Comparison of ENCODE assay signal across 1 cellular context in the genomic region with DNA sequence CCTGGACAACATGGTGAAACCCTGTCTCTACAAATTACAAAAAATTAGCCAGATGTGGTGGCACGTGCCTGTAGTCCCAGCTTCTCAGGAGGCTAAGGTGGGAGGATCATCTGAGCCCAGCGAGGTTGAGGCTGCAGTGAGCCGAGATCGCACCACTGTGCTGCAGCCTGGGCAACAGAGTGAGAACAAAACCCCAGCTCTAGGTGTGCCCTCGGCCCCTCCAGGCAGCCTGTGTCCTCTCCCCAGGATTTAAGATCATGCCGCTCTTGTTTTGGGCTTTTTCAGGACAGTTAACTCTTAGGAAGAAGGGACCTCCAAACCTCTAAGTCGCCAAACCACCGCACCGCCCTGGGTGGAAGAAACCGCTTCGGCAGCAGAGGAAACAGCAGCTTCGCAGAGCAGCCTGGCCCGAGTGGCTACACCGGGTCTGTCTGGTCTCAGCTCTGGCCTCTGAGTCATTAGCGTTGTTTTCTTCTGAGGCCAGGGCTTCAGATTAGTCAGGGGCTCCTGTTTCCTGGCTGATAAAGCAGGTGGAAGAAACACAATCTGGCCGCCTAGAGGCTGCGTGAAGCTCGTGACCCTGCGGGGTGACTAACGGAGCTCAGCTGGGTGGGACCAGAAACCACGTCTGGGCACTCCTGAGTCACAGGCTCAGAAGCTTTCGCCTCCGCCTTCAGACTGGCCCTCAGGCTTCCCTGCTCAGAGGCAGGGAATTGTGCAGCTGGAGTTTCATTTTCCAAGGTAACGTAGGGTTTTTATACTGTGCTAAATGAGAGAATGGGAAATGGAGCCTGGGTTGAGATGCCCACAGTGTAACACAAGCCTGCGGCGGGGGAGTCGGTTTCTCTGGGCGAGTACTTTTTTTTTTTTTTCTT.
TF ChIP-seq lines count a peak whose summit lies in the region.

No MANE protein-coding gene starts in this region.

TF ChIP-seq in HepG2, 621 proteins besides CTCF, POLR2A, EP300 and RAD21 (continued from another document and continues in another):
- TF ChIP-seq, protein P1, sequence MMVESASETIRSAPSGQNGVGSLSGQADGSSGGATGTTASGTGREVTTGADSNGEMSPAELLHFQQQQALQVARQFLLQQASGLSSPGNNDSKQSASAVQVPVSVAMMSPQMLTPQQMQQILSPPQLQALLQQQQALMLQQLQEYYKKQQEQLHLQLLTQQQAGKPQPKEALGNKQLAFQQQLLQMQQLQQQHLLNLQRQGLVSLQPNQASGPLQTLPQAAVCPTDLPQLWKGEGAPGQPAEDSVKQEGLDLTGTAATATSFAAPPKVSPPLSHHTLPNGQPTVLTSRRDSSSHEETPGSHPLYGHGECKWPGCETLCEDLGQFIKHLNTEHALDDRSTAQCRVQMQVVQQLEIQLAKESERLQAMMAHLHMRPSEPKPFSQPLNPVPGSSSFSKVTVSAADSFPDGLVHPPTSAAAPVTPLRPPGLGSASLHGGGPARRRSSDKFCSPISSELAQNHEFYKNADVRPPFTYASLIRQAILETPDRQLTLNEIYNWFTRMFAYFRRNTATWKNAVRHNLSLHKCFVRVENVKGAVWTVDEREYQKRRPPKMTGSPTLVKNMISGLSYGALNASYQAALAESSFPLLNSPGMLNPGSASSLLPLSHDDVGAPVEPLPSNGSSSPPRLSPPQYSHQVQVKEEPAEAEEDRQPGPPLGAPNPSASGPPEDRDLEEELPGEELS (CRISPR knock-in tag; IDR thresholded peaks at IDR 0.05): no peak
- TF ChIP-seq, protein P2, sequence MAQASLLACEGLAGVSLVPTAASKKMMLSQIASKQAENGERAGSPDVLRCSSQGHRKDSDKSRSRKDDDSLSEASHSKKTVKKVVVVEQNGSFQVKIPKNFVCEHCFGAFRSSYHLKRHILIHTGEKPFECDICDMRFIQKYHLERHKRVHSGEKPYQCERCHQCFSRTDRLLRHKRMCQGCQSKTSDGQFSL (CRISPR knock-in tag; IDR thresholded peaks at IDR 0.05): no peak
- TF ChIP-seq TBX2 (CRISPR knock-in tag; IDR thresholded peaks at IDR 0.05; ENCODE audit: borderline replicate concordance) (0 out of 2 replicates have a peak, but pooled peaks have one; percentile 18), KDM2A (CRISPR knock-in tag; IDR thresholded peaks at IDR 0.05; ENCODE audit: borderline replicate concordance, low read depth) (no peak), ZSCAN22 (CRISPR knock-in tag; IDR thresholded peaks at IDR 0.05) (peak; percentile 89), GATA4 (IDR thresholded peaks at IDR 0.05; ENCODE audit: borderline replicate concordance, low read depth) (no peak), CBX5 (CRISPR knock-in tag; IDR thresholded peaks at IDR 0.05; ENCODE audit: borderline replicate concordance) (no peak), IKZF4 (CRISPR knock-in tag; IDR thresholded peaks at IDR 0.05; ENCODE audit: borderline replicate concordance, low read depth, not compliant biosample characterization) (no peak), ZNF232 (CRISPR knock-in tag; IDR thresholded peaks at IDR 0.05; ENCODE audit: borderline replicate concordance) (no peak), BHLHE40 (IDR thresholded peaks at IDR 0.05; ENCODE audit: low read length) (peak; percentile 60; the same call in 1 of the 2 replicates), ZNF629 (CRISPR knock-in tag; conservative IDR thresholded peaks at IDR 0.05) (no peak), ZBTB21 (CRISPR knock-in tag; IDR thresholded peaks at IDR 0.05) (no peak), ZNF317 (CRISPR knock-in tag; IDR thresholded peaks at IDR 0.05) (no peak), SMAD9 (CRISPR knock-in tag; IDR thresholded peaks at IDR 0.05) (no peak), KDM1A (CRISPR knock-in tag; IDR thresholded peaks at IDR 0.05) (no peak), ZNF530 (CRISPR knock-in tag; IDR thresholded peaks at IDR 0.05; ENCODE audit: low read depth) (no peak), FOXA3 (CRISPR knock-in tag; IDR thresholded peaks at IDR 0.05) (no peak), GABPB1 (CRISPR knock-in tag; IDR thresholded peaks at IDR 0.05) (0 out of 2 replicates have a peak, but pooled peaks have one; percentile 24), BORCS8-MEF2B (CRISPR knock-in tag; IDR thresholded peaks at IDR 0.05) (0 out of 2 replicates have a peak, but pooled peaks have one; percentile 43), HDAC2 (CRISPR knock-in tag; IDR thresholded peaks at IDR 0.05) (no peak), MAFK (conservative IDR thresholded peaks at IDR 0.05 in 1 of 2, IDR thresholded peaks at IDR 0.05 in 1 of 2; ENCODE audit: low read length in 2 of 2) (no peak), ZNF607 (CRISPR knock-in tag; IDR thresholded peaks at IDR 0.05; ENCODE audit: borderline replicate concordance) (no peak), ZNF431 (CRISPR knock-in tag; IDR thresholded peaks at IDR 0.05; ENCODE audit: borderline replicate concordance, low read depth) (no peak), NPAS2 (CRISPR knock-in tag; IDR thresholded peaks at IDR 0.05; ENCODE audit: borderline replicate concordance) (no peak), SIN3B (IDR thresholded peaks at IDR 0.05; ENCODE audit: low read length) (no peak), ZNF34 (CRISPR knock-in tag; IDR thresholded peaks at IDR 0.05; ENCODE audit: borderline replicate concordance) (no peak), FOXP1 (IDR thresholded peaks at IDR 0.05) (no peak), FOXP1 (CRISPR knock-in tag; IDR thresholded peaks at IDR 0.05) (peak; percentile 41; the same call in 1 of the 2 replicates), SOX5 (CRISPR knock-in tag; IDR thresholded peaks at IDR 0.05; ENCODE audit: borderline replicate concordance) (peak; percentile 23; the same call in 1 of the 2 replicates), ZNF569 (CRISPR knock-in tag; IDR thresholded peaks at IDR 0.05; ENCODE audit: borderline replicate concordance) (no peak), ZNF891 (CRISPR knock-in tag; IDR thresholded peaks at IDR 0.05) (no peak), ZSCAN20 (CRISPR knock-in tag; IDR thresholded peaks at IDR 0.05; ENCODE audit: borderline replicate concordance) (no peak), SALL1 (CRISPR knock-in tag; IDR thresholded peaks at IDR 0.05) (peak; percentile 17; the same call in 1 of the 2 replicates), IRX3 (CRISPR knock-in tag; IDR thresholded peaks at IDR 0.05; ENCODE audit: borderline replicate concordance, low read depth) (no peak), ZNF709 (CRISPR knock-in tag; IDR thresholded peaks at IDR 0.05) (no peak), SAP130 (CRISPR knock-in tag; IDR thresholded peaks at IDR 0.05; ENCODE audit: low read depth) (peak; percentile 17; the same call in 1 of the 2 replicates), ZNF274 (CRISPR knock-in tag; IDR thresholded peaks at IDR 0.05) (0 out of 2 replicates have a peak, but pooled peaks have one; percentile 8), ZSCAN30 (CRISPR knock-in tag; IDR thresholded peaks at IDR 0.05) (no peak), FOSL2 (CRISPR knock-in tag; IDR thresholded peaks at IDR 0.05) (peak; percentile 69), TCF12 (IDR thresholded peaks at IDR 0.05) (no peak), TCF12 (CRISPR knock-in tag; IDR thresholded peaks at IDR 0.05) (no peak), HMG20A (CRISPR knock-in tag; IDR thresholded peaks at IDR 0.05; ENCODE audit: borderline replicate concordance) (no peak), ZNF766 (CRISPR knock-in tag; IDR thresholded peaks at IDR 0.05; ENCODE audit: borderline replicate concordance) (no peak), MLLT10 (CRISPR knock-in tag; IDR thresholded peaks at IDR 0.05) (no peak), RARA (CRISPR knock-in tag; IDR thresholded peaks at IDR 0.05) (0 out of 2 replicates have a peak, but pooled peaks have one; percentile 13)
- TF ChIP-seq, protein P3, sequence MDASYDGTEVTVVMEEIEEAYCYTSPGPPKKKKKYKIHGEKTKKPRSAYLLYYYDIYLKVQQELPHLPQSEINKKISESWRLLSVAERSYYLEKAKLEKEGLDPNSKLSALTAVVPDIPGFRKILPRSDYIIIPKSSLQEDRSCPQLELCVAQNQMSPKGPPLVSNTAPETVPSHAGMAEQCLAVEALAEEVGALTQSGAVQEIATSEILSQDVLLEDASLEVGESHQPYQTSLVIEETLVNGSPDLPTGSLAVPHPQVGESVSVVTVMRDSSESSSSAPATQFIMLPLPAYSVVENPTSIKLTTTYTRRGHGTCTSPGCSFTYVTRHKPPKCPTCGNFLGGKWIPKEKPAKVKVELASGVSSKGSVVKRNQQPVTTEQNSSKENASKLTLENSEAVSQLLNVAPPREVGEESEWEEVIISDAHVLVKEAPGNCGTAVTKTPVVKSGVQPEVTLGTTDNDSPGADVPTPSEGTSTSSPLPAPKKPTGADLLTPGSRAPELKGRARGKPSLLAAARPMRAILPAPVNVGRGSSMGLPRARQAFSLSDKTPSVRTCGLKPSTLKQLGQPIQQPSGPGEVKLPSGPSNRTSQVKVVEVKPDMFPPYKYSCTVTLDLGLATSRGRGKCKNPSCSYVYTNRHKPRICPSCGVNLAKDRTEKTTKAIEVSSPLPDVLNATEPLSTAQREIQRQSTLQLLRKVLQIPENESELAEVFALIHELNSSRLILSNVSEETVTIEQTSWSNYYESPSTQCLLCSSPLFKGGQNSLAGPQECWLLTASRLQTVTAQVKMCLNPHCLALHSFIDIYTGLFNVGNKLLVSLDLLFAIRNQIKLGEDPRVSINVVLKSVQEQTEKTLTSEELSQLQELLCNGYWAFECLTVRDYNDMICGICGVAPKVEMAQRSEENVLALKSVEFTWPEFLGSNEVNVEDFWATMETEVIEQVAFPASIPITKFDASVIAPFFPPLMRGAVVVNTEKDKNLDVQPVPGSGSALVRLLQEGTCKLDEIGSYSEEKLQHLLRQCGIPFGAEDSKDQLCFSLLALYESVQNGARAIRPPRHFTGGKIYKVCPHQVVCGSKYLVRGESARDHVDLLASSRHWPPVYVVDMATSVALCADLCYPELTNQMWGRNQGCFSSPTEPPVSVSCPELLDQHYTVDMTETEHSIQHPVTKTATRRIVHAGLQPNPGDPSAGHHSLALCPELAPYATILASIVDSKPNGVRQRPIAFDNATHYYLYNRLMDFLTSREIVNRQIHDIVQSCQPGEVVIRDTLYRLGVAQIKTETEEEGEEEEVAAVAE (CRISPR knock-in tag; IDR thresholded peaks at IDR 0.05; ENCODE audit: borderline replicate concordance): no peak
- TF ChIP-seq, protein P4, sequence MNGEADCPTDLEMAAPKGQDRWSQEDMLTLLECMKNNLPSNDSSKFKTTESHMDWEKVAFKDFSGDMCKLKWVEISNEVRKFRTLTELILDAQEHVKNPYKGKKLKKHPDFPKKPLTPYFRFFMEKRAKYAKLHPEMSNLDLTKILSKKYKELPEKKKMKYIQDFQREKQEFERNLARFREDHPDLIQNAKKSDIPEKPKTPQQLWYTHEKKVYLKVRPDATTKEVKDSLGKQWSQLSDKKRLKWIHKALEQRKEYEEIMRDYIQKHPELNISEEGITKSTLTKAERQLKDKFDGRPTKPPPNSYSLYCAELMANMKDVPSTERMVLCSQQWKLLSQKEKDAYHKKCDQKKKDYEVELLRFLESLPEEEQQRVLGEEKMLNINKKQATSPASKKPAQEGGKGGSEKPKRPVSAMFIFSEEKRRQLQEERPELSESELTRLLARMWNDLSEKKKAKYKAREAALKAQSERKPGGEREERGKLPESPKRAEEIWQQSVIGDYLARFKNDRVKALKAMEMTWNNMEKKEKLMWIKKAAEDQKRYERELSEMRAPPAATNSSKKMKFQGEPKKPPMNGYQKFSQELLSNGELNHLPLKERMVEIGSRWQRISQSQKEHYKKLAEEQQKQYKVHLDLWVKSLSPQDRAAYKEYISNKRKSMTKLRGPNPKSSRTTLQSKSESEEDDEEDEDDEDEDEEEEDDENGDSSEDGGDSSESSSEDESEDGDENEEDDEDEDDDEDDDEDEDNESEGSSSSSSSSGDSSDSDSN (CRISPR knock-in tag; IDR thresholded peaks at IDR 0.05): peak; percentile 95
- TF ChIP-seq, protein P5, sequence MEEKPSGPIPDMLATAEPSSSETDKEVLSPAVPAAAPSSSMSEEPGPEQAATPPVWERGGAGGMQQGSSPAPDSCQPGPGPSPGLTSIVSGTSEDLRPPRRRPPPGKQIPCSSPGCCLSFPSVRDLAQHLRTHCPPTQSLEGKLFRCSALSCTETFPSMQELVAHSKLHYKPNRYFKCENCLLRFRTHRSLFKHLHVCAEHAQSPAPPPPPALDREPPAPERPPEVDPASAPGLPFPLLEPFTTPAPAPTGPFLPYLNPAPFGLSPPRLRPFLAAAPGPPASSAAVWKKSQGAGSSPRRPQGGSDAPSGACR (CRISPR knock-in tag; IDR thresholded peaks at IDR 0.05): no peak
- TF ChIP-seq, protein P6, sequence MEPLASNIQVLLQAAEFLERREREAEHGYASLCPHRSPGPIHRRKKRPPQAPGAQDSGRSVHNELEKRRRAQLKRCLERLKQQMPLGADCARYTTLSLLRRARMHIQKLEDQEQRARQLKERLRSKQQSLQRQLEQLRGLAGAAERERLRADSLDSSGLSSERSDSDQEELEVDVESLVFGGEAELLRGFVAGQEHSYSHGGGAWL (CRISPR knock-in tag; IDR thresholded peaks at IDR 0.05): no peak
- TF ChIP-seq, protein P7, sequence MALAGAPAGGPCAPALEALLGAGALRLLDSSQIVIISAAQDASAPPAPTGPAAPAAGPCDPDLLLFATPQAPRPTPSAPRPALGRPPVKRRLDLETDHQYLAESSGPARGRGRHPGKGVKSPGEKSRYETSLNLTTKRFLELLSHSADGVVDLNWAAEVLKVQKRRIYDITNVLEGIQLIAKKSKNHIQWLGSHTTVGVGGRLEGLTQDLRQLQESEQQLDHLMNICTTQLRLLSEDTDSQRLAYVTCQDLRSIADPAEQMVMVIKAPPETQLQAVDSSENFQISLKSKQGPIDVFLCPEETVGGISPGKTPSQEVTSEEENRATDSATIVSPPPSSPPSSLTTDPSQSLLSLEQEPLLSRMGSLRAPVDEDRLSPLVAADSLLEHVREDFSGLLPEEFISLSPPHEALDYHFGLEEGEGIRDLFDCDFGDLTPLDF (CRISPR knock-in tag; IDR thresholded peaks at IDR 0.05): no peak
- TF ChIP-seq, protein P8, sequence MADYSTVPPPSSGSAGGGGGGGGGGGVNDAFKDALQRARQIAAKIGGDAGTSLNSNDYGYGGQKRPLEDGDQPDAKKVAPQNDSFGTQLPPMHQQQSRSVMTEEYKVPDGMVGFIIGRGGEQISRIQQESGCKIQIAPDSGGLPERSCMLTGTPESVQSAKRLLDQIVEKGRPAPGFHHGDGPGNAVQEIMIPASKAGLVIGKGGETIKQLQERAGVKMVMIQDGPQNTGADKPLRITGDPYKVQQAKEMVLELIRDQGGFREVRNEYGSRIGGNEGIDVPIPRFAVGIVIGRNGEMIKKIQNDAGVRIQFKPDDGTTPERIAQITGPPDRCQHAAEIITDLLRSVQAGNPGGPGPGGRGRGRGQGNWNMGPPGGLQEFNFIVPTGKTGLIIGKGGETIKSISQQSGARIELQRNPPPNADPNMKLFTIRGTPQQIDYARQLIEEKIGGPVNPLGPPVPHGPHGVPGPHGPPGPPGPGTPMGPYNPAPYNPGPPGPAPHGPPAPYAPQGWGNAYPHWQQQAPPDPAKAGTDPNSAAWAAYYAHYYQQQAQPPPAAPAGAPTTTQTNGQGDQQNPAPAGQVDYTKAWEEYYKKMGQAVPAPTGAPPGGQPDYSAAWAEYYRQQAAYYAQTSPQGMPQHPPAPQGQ (CRISPR knock-in tag; IDR thresholded peaks at IDR 0.05; ENCODE audit: borderline replicate concordance): no peak
